In genomic region chr12:56645717-56646446, GRCh38 we compare ENCODE assay signal across 8 cellular contexts. TPM values are rescaled to one million over a fixed set of nuclear protein-coding genes. Genes with fewer than 3 reads are reported as not detected.
DNase-seq lines count a peak whose midpoint lies in the region; ATAC-seq and TF ChIP-seq lines count a peak whose summit lies in the region.

Gene ATP5F1B, minus strand, starts transcription at chr12:56645984. Its CDS starts 21 bp downstream, at chr12:56645963.

- H3K36me3 Mint-ChIP-seq in activated CD4-positive, alpha-beta memory T cell treated with anti-CD3 and anti-CD28 coated beads for 36 hours, result peaks cover 46% of the 10 kb centered on the region

- H3K27me3 ChIP-seq in dorsolateral prefrontal cortex (no peaks in the 10 kb centered on the region), liver (ENCODE audit: control insufficient read depth in 4 of 4, insufficient read depth in 4 of 4, low read length in 3 of 4) (no peaks in the 10 kb centered on the region)

- no peaks in the 10 kb centered on the region for H3K27me3 Mint-ChIP-seq in activated CD4-positive, alpha-beta memory T cell treated with anti-CD3 and anti-CD28 coated beads for 36 hours

- peak within 1 kb of the TSS; percentile 98 for H3K27ac Mint-ChIP-seq in activated CD4-positive, alpha-beta memory T cell treated with anti-CD3 and anti-CD28 coated beads for 36 hours

- peak within 1 kb of the TSS; percentile 96 for H3K4me3 Mint-ChIP-seq in activated CD4-positive, alpha-beta memory T cell treated with anti-CD3 and anti-CD28 coated beads for 36 hours

- peak within 1 kb of the TSS; percentile 98 for H3K9ac ChIP-seq in liver (ENCODE audit: low read depth in 1 of 2, low read length in 2 of 2)

- CTCF ChIA-PET in activated CD4-positive, alpha-beta memory T cell treated with anti-CD3 and anti-CD28 coated beads for 36 hours (lab: Charles Lee), result interaction anchor here (0.6 to 2.5 kb wide), 5 partner anchors 10 to 420 kb away, joined by 3 to 39 read pairs (median 3); no protein-coding TSS in a partner anchor

- peaks cover 32% of the 10 kb centered on the region for H3K4me1 Mint-ChIP-seq in activated CD4-positive, alpha-beta memory T cell treated with anti-CD3 and anti-CD28 coated beads for 36 hours (ENCODE audit: low read depth)

- peak within 1 kb of the TSS; percentile 76 to 100 (median 97) for H3K4me3 ChIP-seq in dorsolateral prefrontal cortex
- H3K4me3 ChIP-seq in liver (ENCODE audit: low read depth in 1 of 3, low read length in 3 of 3), result peak within 1 kb of the TSS; percentile 73 to 99 (median 97)

- intact Hi-C loops in activated CD4-positive, alpha-beta memory T cell treated with anti-CD3 and anti-CD28 coated beads for 36 hours (cut with micrococcal nuclease), result loop anchor here (1.0 to 5.0 kb wide), 6 partner anchors 10 to 466 kb away; partner anchors contain the start of genes NACA, PTGES3 and STAT6
- intact Hi-C loops in dorsolateral prefrontal cortex (cut with DNase I), result loop anchor here (1.0 to 5.0 kb wide), 3 partner anchors 41 to 79 kb away; partner anchors contain the start of genes NACA (in 1 of the 2) and PTGES3 (in 1 of the 2)

- peak within 1 kb of the TSS; percentile 66 to 99 (median 95) for H3K27ac ChIP-seq in dorsolateral prefrontal cortex
- peak within 1 kb of the TSS; percentile 82 to 91 for H3K27ac ChIP-seq in liver (ENCODE audit: low read depth in 1 of 2, low read length in 2 of 2)

- H3K9me3 Mint-ChIP-seq in activated CD4-positive, alpha-beta memory T cell treated with anti-CD3 and anti-CD28 coated beads for 36 hours, result no peaks in the 10 kb centered on the region

- DNase-seq in CD1c-positive myeloid dendritic cell (ENCODE audit: extremely low spot score) (peak; percentile 99), NCI-H82 treated with DMSO at 0.1 percent for 48 hours (lab: John Stamatoyannopoulos, UW; ENCODE audit: unreplicated experiment) (peak; percentile 100), dorsolateral prefrontal cortex (peak; percentile 82 to 99 (median 96))
- DNase-seq in activated CD4-positive, alpha-beta memory T cell treated with anti-CD3 and anti-CD28 coated beads for 36 hours, result peak; percentile 96
- DNase-seq in stimulated activated CD4-positive, alpha-beta T cell treated with anti-CD3 and anti-CD28 coated beads, Interleukin-4, amount 100 ng/mL, for 24 hours, result peak; percentile 93

- WGBS in liver, result under 1% methylated on average over 39 of the region's 39 CpGs

- ATAC-seq in GM19438 (IDR thresholded peaks at IDR 0.05; ENCODE audit: low read depth, unreplicated experiment) (peak; percentile 98), HG03575 (IDR thresholded peaks at IDR 0.05; ENCODE audit: extremely low read depth, insufficient number of reproducible peaks, low FRiP score, unreplicated experiment) (peak; percentile 96)

- H3K4me1 ChIP-seq in liver (ENCODE audit: control insufficient read depth in 4 of 4, insufficient read depth in 4 of 4, low read length in 3 of 4), result peaks cover 2 to 16% (median 8%) of the 10 kb centered on the region in 4 donors

- TF ChIP-seq RAD21 in liver (IDR thresholded peaks at IDR 0.05), result peak; percentile 23 to 26

- TF ChIP-seq CTCF in dorsolateral prefrontal cortex (IDR thresholded peaks at IDR 0.05 in 54 of 56, conservative IDR thresholded peaks at IDR 0.05 in 2 of 56; ENCODE audit: low read depth in 1 of 56, partially characterized antibody in 56 of 56), result peak in 33 of 56 donors; percentile 3 to 53 (median 22)
- no peak for TF ChIP-seq CTCF in liver (IDR thresholded peaks at IDR 0.05; ENCODE audit: low read depth, low read length, missing input control)

- peaks cover 8 to 28% (median 19%) of the 10 kb centered on the region in 4 donors for H3K36me3 ChIP-seq in liver (ENCODE audit: control insufficient read depth in 4 of 4, insufficient read depth in 3 of 4, low read depth in 1 of 4, low read length in 3 of 4)

- POLR2A ChIA-PET in activated CD4-positive, alpha-beta memory T cell treated with anti-CD3 and anti-CD28 coated beads for 36 hours (lab: Charles Lee), result interaction anchor here (0.7 to 4.1 kb wide), 11 partner anchors 10 to 527 kb away, joined by 3 to 36 read pairs (median 4); partner anchors contain the start of genes BAZ2A, NACA, PTGES3 and ZC3H10

- no peaks in the 10 kb centered on the region for H3K9me3 ChIP-seq in liver (ENCODE audit: control insufficient read depth in 4 of 4, low read length in 3 of 4)

TF ChIP-seq in liver, 16 proteins besides CTCF, POLR2A, EP300 and RAD21:
- peak; percentile 95 for TF ChIP-seq REST (IDR thresholded peaks at IDR 0.05)
- TF ChIP-seq NR2F2 (IDR thresholded peaks at IDR 0.05), result peak; percentile 21
- TF ChIP-seq YY1 (IDR thresholded peaks at IDR 0.05), result peak; percentile 96
- TF ChIP-seq ZBTB33 (IDR thresholded peaks at IDR 0.05), result peak; percentile 65
- TF ChIP-seq MAX (IDR thresholded peaks at IDR 0.05), result peak; percentile 68
- peak; percentile 38 for TF ChIP-seq FOXA2 (IDR thresholded peaks at IDR 0.05)
- TF ChIP-seq RXRA (IDR thresholded peaks at IDR 0.05), result peak; percentile 40 to 57
- peak; percentile 74 to 93 for TF ChIP-seq GABPA (IDR thresholded peaks at IDR 0.05 in 1 of 2, conservative IDR thresholded peaks at IDR 0.05 in 1 of 2)
- no peak for TF ChIP-seq FOXA1 (IDR thresholded peaks at IDR 0.05)
- TF ChIP-seq ATF3 (IDR thresholded peaks at IDR 0.05), result no peak
- no peak for TF ChIP-seq EGR1 (IDR thresholded peaks at IDR 0.05; ENCODE audit: low read depth in 2 of 2)
- TF ChIP-seq SP1 (IDR thresholded peaks at IDR 0.05), result peak; percentile 100
- peak; percentile 38 to 53 for TF ChIP-seq JUND (IDR thresholded peaks at IDR 0.05)
- peak; percentile 99 for TF ChIP-seq TAF1 (conservative IDR thresholded peaks at IDR 0.05)
- TF ChIP-seq HNF4G (IDR thresholded peaks at IDR 0.05), result no peak
- TF ChIP-seq HNF4A (conservative IDR thresholded peaks at IDR 0.05), result peak; percentile 14 to 46

RNA-seq across cellular contexts. Expression of gene ATP5F1B, which starts in this region (rescaled TPM):
- 100 to 1,000 TPM; 709 to 722 TPM for total RNA-seq in activated CD4-positive, alpha-beta memory T cell treated with anti-CD3 and anti-CD28 coated beads for 36 hours
- total RNA-seq in dorsolateral prefrontal cortex (100 to 1,000 TPM; 248 to 863 (median 546) TPM), liver (100 to 1,000 TPM; 273 to 347 TPM)
- polyA plus RNA-seq in liver, result 100 to 1,000 TPM; 528 to 569 TPM

Comparison
In these comparisons a context has a peak if more than half of its experiments do, and no peak if none do; other contexts are left out.
1. Peak in every context shown above with its lines: DNase-seq, ATAC-seq, H3K4me3 ChIP-seq and H3K27ac ChIP-seq.